17 cellular contexts compared by ENCODE assay signal in the genomic region with DNA sequence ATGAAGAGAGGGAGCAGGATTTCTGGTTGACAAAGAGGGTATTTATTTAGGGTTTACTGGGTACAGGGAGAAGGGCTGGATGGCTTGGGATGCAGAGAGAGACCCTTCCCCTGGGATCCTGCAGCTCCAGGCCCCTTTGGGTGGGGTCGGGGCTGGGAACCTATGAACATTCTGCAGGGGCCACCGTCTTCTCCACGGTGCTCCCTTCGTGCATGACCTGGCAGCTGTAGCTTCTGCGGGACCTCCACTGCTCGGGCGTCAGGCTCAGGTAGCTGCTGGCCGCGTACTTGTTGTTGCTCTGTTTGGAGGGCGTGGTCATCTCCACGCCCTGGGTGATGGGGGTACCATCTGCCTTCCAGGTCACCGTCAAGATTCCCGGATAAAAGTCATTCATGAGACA. TPM values are rescaled to one million over a fixed set of nuclear protein-coding genes. Genes with fewer than 3 reads are reported as not detected.
"Had no signal": no experiment of that assay in that cellular context is flagged by ENCODE, and none has a peak within 500 bp of the region (broad histone marks: within the 10 kb centered on the region; RNA-seq: fewer than 3 reads in every experiment).

No MANE protein-coding gene starts in this region.

RNA-seq across cellular contexts. Expression of a gene that starts 7.0 kb away (rescaled TPM):
- total RNA-seq: heart left ventricle; kidney epithelial cell; left ventricle myocardium inferior; lower leg skin; mammary epithelial cell; mucosa of gallbladder; naive thymus-derived CD8-positive, alpha-beta T cell; neural crest cell; osteoblast; pancreas; psoas muscle; sigmoid colon; temporal lobe; tibial nerve; upper lobe of left lung had no signal
- polyA plus RNA-seq: heart left ventricle; immature natural killer cell; mammary epithelial cell; naive thymus-derived CD8-positive, alpha-beta T cell; psoas muscle; sigmoid colon; small intestine had no signal

RNA-seq across cellular contexts. Expression of a gene that starts 59.0 kb away (rescaled TPM):
- total RNA-seq: kidney epithelial cell, left ventricle myocardium inferior, neural crest cell had no signal
- polyA plus RNA-seq: immature natural killer cell; mammary epithelial cell; naive thymus-derived CD8-positive, alpha-beta T cell had no signal
